13 cellular contexts compared by ENCODE assay signal in the genomic region with DNA sequence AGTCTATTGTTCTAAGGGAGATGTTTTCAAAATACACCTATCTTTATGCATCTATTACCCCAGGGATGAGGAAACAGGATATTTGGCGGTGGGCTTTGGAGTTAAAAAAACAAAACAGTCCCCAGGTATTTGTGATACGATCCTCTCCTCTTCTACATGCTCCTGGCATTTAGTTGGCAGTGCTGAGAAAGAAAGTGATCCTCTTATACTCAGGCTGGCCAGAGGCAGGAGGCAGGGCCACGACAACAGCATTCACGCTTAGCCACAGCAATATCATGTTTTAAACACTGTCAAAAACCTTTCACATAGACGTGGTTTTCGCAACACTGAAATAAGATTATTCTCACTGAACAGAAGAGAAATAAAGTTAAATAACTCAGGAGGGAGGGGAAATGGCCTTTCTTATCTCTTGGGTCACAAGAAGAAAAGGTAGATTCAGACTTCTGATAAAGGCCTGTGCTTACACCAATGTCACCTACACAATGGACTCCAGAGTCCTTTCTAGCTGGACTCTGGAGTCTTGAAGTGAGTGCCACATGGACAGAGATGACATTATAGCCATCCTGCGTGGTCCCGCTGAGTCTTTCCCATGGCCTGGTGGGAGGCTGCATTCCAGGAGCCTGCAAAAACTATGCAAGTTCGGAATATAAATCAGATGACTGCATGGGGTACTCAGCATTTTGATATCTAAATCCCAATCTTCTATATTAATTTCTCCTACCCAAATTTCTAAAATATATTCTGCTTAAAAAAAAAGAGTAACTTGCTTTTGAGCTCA.
DNase-seq lines count a peak whose midpoint lies in the region; ATAC-seq, FAIRE-seq and TF ChIP-seq lines count a peak whose summit lies in the region.
"Had no signal": no experiment of that assay in that cellular context is flagged by ENCODE, and none has a peak within 500 bp of the region (broad histone marks: within the 10 kb centered on the region; RNA-seq: fewer than 3 reads in every experiment).

No MANE protein-coding gene starts in this region.

- H3K4ac ChIP-seq in mesendoderm (ENCODE audit: low read depth, low read length) = no peak overlapping the region

- no peak overlapping the region for H4K5ac ChIP-seq in mesendoderm (ENCODE audit: low read length)

- peak overlapping the region; percentile 62 for H3K4me3 Mint-ChIP-seq in activated naive CD8-positive, alpha-beta T cell

- H2BK5ac ChIP-seq in mesendoderm (ENCODE audit: low read length) = no peak overlapping the region

- DNase-seq in A673 (ENCODE audit: low spot score) = no peak
- no peak for DNase-seq in GM18507 (ENCODE audit: extremely low spot score, insufficient read length, low read depth)
- DNase-seq in mesendoderm = peak; percentile 75
- no peak for DNase-seq in activated gamma-delta T cell treated with Interleukin-2 at 50 U/mL for 16 hours
- DNase-seq in SW 1271 (lab: John Stamatoyannopoulos, UW) = no peak
- DNase-seq: activated gamma-delta T cell; erythroblast; NK-92 treated with Interleukin-12 subunit alpha and Interleukin-12 subunit beta, amount 100 ng/mL, for 24 hours had no signal

- H3K79me2 ChIP-seq in mesendoderm (ENCODE audit: control insufficient read depth, insufficient read depth, low read length) = peaks cover 9% of the 10 kb centered on the region

- CTCF ChIA-PET in A673 (lab: Charles Lee) = no interaction called here

- no peak overlapping the region for H3K4me3 ChIP-seq in A673 (ENCODE audit: low read depth, low read length, poor library complexity, severe bottlenecking)
- no peak overlapping the region for H3K4me3 ChIP-seq in mesendoderm (ENCODE audit: low read length)

- H3K36me3 ChIP-seq in A673 (ENCODE audit: insufficient read depth, low read length, poor library complexity, severe bottlenecking) (no peaks in the 10 kb centered on the region), mesendoderm (ENCODE audit: control insufficient read depth, insufficient read depth, low read length) (no peaks in the 10 kb centered on the region)

- no peak overlapping the region for H2AK5ac ChIP-seq in mesendoderm (ENCODE audit: low read length)

- peak overlapping the region; percentile 75 for H3K18ac ChIP-seq in mesendoderm (ENCODE audit: low read length)

- peaks cover 96% of the 10 kb centered on the region for H3K4me1 Mint-ChIP-seq in activated naive CD8-positive, alpha-beta T cell (ENCODE audit: low read depth)

- FAIRE-seq in GM18507 (lab: Jason Lieb, UNC) = peak; percentile 38
- FAIRE-seq: keratinocyte, TTC549 had no signal

- H3K56ac ChIP-seq in mesendoderm (ENCODE audit: low read length) = no peak overlapping the region

- H3K4me1 ChIP-seq in A673 (ENCODE audit: insufficient read depth, low read length, poor library complexity, severe bottlenecking) = peaks cover 75% of the 10 kb centered on the region
- peaks cover 3% of the 10 kb centered on the region for H3K4me1 ChIP-seq in mesendoderm (ENCODE audit: control insufficient read depth, low read depth, low read length)

- no peaks in the 10 kb centered on the region for H3K9me3 Mint-ChIP-seq in activated naive CD8-positive, alpha-beta T cell (ENCODE audit: low read depth)

- POLR2A ChIA-PET in A673 (lab: Charles Lee; ENCODE audit: low non-redundant PET) = no interaction called here

- no peak for TF ChIP-seq CTCF in A673 (conservative IDR thresholded peaks at IDR 0.05; ENCODE audit: low read depth, low read length)

- H3K79me1 ChIP-seq in mesendoderm (ENCODE audit: low read length) = peaks cover 6% of the 10 kb centered on the region

- no peaks in the 10 kb centered on the region for H3K27me3 ChIP-seq in A673 (replicated peaks; ENCODE audit: insufficient read depth, low read depth, low read length, poor library complexity)
- H3K27me3 ChIP-seq in mesendoderm (ENCODE audit: insufficient read depth, low read length, poor library complexity) = no peaks in the 10 kb centered on the region

- H3K36me3 Mint-ChIP-seq in activated naive CD8-positive, alpha-beta T cell = peaks cover 2% of the 10 kb centered on the region

- no CpG with 5 or more reads among the region's 9 CpGs for WGBS in mesendoderm (ENCODE audit: extremely low coverage, insufficient coverage, low lambda C conversion rate)

- no peak overlapping the region for H2BK15ac ChIP-seq in mesendoderm (replicated peaks; ENCODE audit: low read depth)

- H2BK120ac ChIP-seq in mesendoderm (ENCODE audit: low read depth, low read length) = no peak overlapping the region

- intact Hi-C loops in A673 (cut with micrococcal nuclease; ENCODE audit: unreplicated experiment) = no loop called here

- H3K23ac ChIP-seq in mesendoderm (ENCODE audit: low read length) = no peak overlapping the region

- no peak overlapping the region for H3K4me2 ChIP-seq in mesendoderm (ENCODE audit: low read length)

- H3K27ac ChIP-seq in A673 (ENCODE audit: low read depth, low read length, poor library complexity, severe bottlenecking) (peak overlapping the region; percentile 57), mesendoderm (ENCODE audit: low read depth, low read length) (peak overlapping the region; percentile 48)

- no peak overlapping the region for H3K9ac ChIP-seq in mesendoderm (ENCODE audit: low read length)

- no TSS peak for BruUV-seq in A673 (replicated peaks; lab: Mats Ljungman, UMichigan)

- no peak overlapping the region for H4K8ac ChIP-seq in mesendoderm (ENCODE audit: low read depth, low read length)

- ATAC-seq in HG03442 (IDR thresholded peaks at IDR 0.05; ENCODE audit: unreplicated experiment) = no peak
- no peak for ATAC-seq in HG03460 (IDR thresholded peaks at IDR 0.05; ENCODE audit: unreplicated experiment)

- no peaks in the 10 kb centered on the region for H3K9me3 ChIP-seq in A673 (ENCODE audit: low read depth, low read length, poor library complexity, severe bottlenecking)

- peak overlapping the region; percentile 98 for H3K27ac Mint-ChIP-seq in activated naive CD8-positive, alpha-beta T cell

- H3K27me3 Mint-ChIP-seq in activated naive CD8-positive, alpha-beta T cell = no peaks in the 10 kb centered on the region
